Comparison of ENCODE assay signal across 1 cellular context in genomic region chr10:112816033-112816430, GRCh38.
TF ChIP-seq lines count a peak whose summit lies in the region.

No MANE protein-coding gene starts in this region.

TF ChIP-seq in HCT116, 20 proteins besides CTCF, POLR2A, EP300 and RAD21 (continued from another document):
- TF ChIP-seq ZNF274 (IDR thresholded peaks at IDR 0.05; ENCODE audit: low read depth, low read length) (no peak), ZFX (IDR thresholded peaks at IDR 0.05) (no peak), TCF7L2 (IDR thresholded peaks at IDR 0.05; ENCODE audit: borderline replicate concordance, extremely low read depth, insufficient read depth, insufficient read length) (no peak), CEBPB (IDR thresholded peaks at IDR 0.05; ENCODE audit: low read depth) (no peak), ELF1 (IDR thresholded peaks at IDR 0.05; ENCODE audit: borderline replicate concordance, low read depth) (no peak), EZH2phosphoT487 (IDR thresholded peaks at IDR 0.05; ENCODE audit: borderline replicate concordance) (no peak), ZBTB33 (IDR thresholded peaks at IDR 0.05; ENCODE audit: extremely low read depth, insufficient replicate concordance, low read length) (no peak)
